In the genomic region with DNA sequence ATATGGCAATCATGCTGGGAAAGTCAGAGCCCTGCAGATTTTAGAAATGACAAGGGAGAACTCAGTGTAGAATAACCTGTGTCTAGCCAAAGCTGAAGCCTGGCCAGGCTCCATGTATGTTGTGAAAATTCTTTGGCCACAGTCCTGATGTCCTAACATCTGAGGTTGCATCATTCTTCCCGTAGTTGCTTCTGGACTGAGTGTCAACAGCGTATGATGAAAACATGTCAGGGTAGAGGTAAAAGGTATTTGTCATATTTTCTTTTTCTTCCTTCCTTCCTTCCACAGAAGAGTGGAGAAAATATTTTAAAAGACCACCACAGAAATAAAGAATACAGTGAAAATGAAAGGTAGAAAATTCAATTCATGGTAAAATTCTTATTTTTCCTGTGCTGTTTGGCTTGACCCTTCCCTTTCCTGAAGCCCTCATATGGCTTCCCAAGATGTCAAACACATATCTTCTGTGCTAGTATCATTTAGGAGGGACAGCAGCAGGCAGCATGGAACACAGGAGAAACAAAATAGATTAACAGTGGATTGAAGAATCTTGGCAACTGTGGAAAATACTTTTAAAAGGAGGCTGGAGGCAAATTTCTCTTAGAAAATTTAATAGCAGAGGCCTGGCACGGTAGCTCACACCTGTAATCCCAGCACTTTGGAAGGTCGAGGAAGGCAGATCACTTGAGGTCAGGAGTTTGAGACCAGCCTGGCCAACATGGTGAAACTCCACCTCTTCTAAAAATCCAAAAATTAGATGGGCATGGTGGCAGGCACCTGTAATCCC, we compare ENCODE assay signal across 10 cellular contexts. TPM values are rescaled to one million over a fixed set of nuclear protein-coding genes. Genes with fewer than 3 reads are reported as not detected.
DNase-seq lines count a peak whose midpoint lies in the region; FAIRE-seq and TF ChIP-seq lines count a peak whose summit lies in the region.
"Had no signal": no experiment of that assay in that cellular context is flagged by ENCODE, and none has a peak within 500 bp of the region (broad histone marks: within the 10 kb centered on the region; RNA-seq: fewer than 3 reads in every experiment).

No MANE protein-coding gene starts in this region.

- FAIRE-seq in urothelium cell line (lab: Jason Lieb, UNC), result peak; percentile 67
- FAIRE-seq in RCC 7860 (lab: Jason Lieb, UNC), result no peak

- DNase-seq in NCI-H2196 (lab: John Stamatoyannopoulos, UW; ENCODE audit: unreplicated experiment), result peak; percentile 1
- DNase-seq in NCI-H2196 treated with DMSO at 0.1 percent for 48 hours (lab: John Stamatoyannopoulos, UW; ENCODE audit: unreplicated experiment), result no peak
- peak; percentile 96 to 98 for DNase-seq in cardiac fibroblast (ENCODE audit: low read depth in 2 of 2)
- peak; percentile 37 to 88 for DNase-seq in lung microvascular endothelial cell (ENCODE audit: low read depth in 2 of 2)
- peak; percentile 23 for DNase-seq in urothelium cell line (ENCODE audit: low spot score)
- DNase-seq in stimulated activated CD4-positive, alpha-beta T cell treated with anti-CD3 and anti-CD28 coated beads, Interleukin-4, amount 100 ng/mL, for 24 hours, result no peak
- DNase-seq in RCC 7860 (ENCODE audit: low spot score), result no peak
- DNase-seq in kidney glomerular epithelial cell (lab: John Stamatoyannopoulos, UW), result no peak
- DNase-seq: SHP77; stimulated activated CD4-positive, alpha-beta T cell treated with anti-CD3 and anti-CD28 coated beads, Interleukin-1b, Interleukin-23, amount 100 ng/mL, for 48 hours had no signal

- no peak overlapping the region for H3K4me3 ChIP-seq in cardiac fibroblast (replicated peaks in 1 of 2; ENCODE audit: low read depth in 2 of 2, low read length in 2 of 2)

- TF ChIP-seq CTCF in cardiac fibroblast (IDR thresholded peaks at IDR 0.05; ENCODE audit: low read depth, low read length), result no peak

RNA-seq across cellular contexts. Expression of a gene that starts 18.9 kb away (rescaled TPM):
- total RNA-seq in lung microvascular endothelial cell, result 13.1 and 16.3 TPM in 2 replicates

Comparison
In these comparisons a context has a peak if more than half of its experiments do, and no peak if none do; other contexts are left out.
1. DNase-seq: peak in NCI-H2196 (single experiment), cardiac fibroblast (2 of 2), lung microvascular endothelial cell (2 of 2) and urothelium cell line (single experiment); none in NCI-H2196 treated with DMSO at 0.1 percent for 48 hours (single experiment), stimulated activated CD4-positive, alpha-beta T cell treated with anti-CD3 and anti-CD28 coated beads, Interleukin-4, amount 100 ng/mL, for 24 hours (single experiment), RCC 7860 (single experiment) and kidney glomerular epithelial cell (single experiment).